ENCODE assay signal across 8 cellular contexts in the genomic region with DNA sequence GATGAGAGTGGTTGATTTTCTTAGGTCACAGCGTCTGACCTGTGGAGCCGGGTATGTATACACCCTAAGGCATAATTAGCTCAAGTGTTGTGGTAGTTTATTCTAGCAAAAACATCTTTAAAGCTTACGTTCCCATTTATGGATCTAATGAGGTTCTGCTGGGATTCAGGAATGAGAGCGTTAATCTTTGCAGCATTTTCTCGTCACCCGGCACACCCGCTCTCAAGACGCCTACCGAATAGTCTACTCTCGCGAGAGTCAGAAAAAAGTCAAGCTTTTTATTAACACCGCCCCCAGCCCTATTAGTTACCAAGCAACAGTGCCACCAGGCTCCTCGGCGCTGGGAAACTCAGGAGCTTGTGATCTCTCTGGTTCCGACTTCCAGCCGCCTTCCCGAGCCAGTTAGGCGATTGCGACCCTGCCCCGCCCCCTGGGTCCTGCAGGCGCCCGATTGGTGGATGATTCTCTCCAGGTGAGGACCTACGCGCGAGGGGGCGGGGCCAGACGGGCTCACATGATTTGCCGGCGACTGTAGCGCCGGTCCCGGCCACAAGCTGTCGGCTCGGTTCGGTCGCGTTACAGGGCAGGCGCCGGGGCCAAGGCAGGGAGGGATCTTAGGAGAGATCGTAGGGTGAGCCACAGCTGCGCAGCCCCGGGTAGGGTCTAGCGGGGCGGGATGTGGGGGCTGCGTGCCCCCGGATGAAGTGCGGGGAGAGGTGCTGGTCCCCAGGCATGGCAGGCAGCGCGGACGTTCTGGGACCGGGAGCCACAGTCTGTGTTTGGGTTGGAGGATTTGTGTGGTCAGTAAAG. TPM values are rescaled to one million over a fixed set of nuclear protein-coding genes. Genes with fewer than 3 reads are reported as not detected.
A peak's percentile ranks its signal among the peaks of the same experiment; 100 is the strongest.
DNase-seq lines count a peak whose midpoint lies in the region; ATAC-seq and TF ChIP-seq lines count a peak whose summit lies in the region.

A gene (plus strand): TSS at position 540 of the 810 bp plus-strand sequence. CDS start 1,443 bp downstream, outside the sequence.

- H3K23ac ChIP-seq in trophoblast cell (ENCODE audit: low read length): no peak within 1 kb of the TSS

- peak within 1 kb of the TSS; percentile 58 for H4K12ac ChIP-seq in trophoblast cell (ENCODE audit: low read depth, low read length)

- H3K79me1 ChIP-seq in trophoblast cell (ENCODE audit: low read length): peaks cover 18% of the 10 kb centered on the region

- H2BK12ac ChIP-seq in trophoblast cell (ENCODE audit: low read length): peak within 1 kb of the TSS; percentile 38

- ATAC-seq in HG02678 (IDR thresholded peaks at IDR 0.05; ENCODE audit: unreplicated experiment): peak; percentile 76
- ATAC-seq in heart right ventricle: peak; percentile 82 to 94 (median 92)

- peak within 1 kb of the TSS; percentile 82 for H2BK120ac ChIP-seq in trophoblast cell (ENCODE audit: insufficient read depth, low read length, poor library complexity)

- peak within 1 kb of the TSS; percentile 76 to 94 (median 93) for H3K27ac ChIP-seq in heart right ventricle
- H3K27ac ChIP-seq in trophoblast cell (ENCODE audit: low read depth, low read length): peak within 1 kb of the TSS; percentile 78
- H3K27ac ChIP-seq in tibial nerve: peak within 1 kb of the TSS; percentile 90 to 99 (median 92)

- peak within 1 kb of the TSS; percentile 62 for H3K14ac ChIP-seq in trophoblast cell (ENCODE audit: low read length)

- peak within 1 kb of the TSS; percentile 92 for H4K91ac ChIP-seq in trophoblast cell (ENCODE audit: low read depth, low read length)

- peak; percentile 51 to 88 for TF ChIP-seq POLR2A in tibial nerve (IDR thresholded peaks at IDR 0.05)

- H3K4me1 ChIP-seq in heart right ventricle (peaks cover 9 to 76% (median 43%) of the 10 kb centered on the region in 9 donors), trophoblast cell (ENCODE audit: control insufficient read depth in 1 of 2, insufficient read depth in 2 of 2, low read length in 2 of 2) (peaks cover 3 to 12% of the 10 kb centered on the region in 2 experiments), tibial nerve (peaks cover 0 to 45% (median 19%) of the 10 kb centered on the region in 4 donors)

- 1% methylated on average over 51 of the region's 51 CpGs for WGBS in heart right ventricle, 2 donors
- no CpG with 5 or more reads among the region's 51 CpGs for WGBS in trophoblast cell (ENCODE audit: extremely low coverage, insufficient coverage, insufficient read length)
- 0% methylated on average over 44 to 49 of the region's 51 CpGs for WGBS in tibial nerve, 2 donors

- peak within 1 kb of the TSS; percentile 74 for H2BK5ac ChIP-seq in trophoblast cell (ENCODE audit: low read depth, low read length, poor library complexity)

- intact Hi-C loops in heart right ventricle (cut with DNase I): no loop called here

- peak within 1 kb of the TSS; percentile 1 for H2AK5ac ChIP-seq in trophoblast cell (ENCODE audit: low read length)

- H3K79me2 ChIP-seq in trophoblast cell (ENCODE audit: control insufficient read depth, insufficient read depth, low read length, poor library complexity): peaks cover 9% of the 10 kb centered on the region

- H3K4ac ChIP-seq in trophoblast cell (ENCODE audit: low read depth, low read length): peak within 1 kb of the TSS; percentile 23

- H3K9ac ChIP-seq in trophoblast cell (ENCODE audit: low read length): peak within 1 kb of the TSS; percentile 74

- H3K9me3 ChIP-seq in heart right ventricle (no peaks in the 10 kb centered on the region), trophoblast cell (ENCODE audit: insufficient read depth, low read depth, low read length) (peaks cover 2% of the 10 kb centered on the region), tibial nerve (no peaks in the 10 kb centered on the region)

- peak within 1 kb of the TSS; percentile 72 for H4K8ac ChIP-seq in trophoblast cell (ENCODE audit: low read depth, low read length)

- TF ChIP-seq EP300 in tibial nerve (IDR thresholded peaks at IDR 0.05): peak; percentile 82 to 92

- peak within 1 kb of the TSS; percentile 93 for H3K18ac ChIP-seq in trophoblast cell (ENCODE audit: low read length)

- H3K27me3 ChIP-seq in heart right ventricle: no peaks in the 10 kb centered on the region
- H3K27me3 ChIP-seq in trophoblast cell (ENCODE audit: insufficient read depth, low read length): no peaks in the 10 kb centered on the region
- H3K27me3 ChIP-seq in tibial nerve: no peaks in the 10 kb centered on the region

- H3K4me2 ChIP-seq in trophoblast cell (ENCODE audit: low read length): peak within 1 kb of the TSS; percentile 91

- DNase-seq in NCI-H1436 (lab: John Stamatoyannopoulos, UW) (peak; percentile 100), T-helper 1 cell (peak; percentile 90 to 94 (median 91)), amygdala (lab: John Stamatoyannopoulos, UW) (peak; percentile 54 to 99 (median 94)), heart right ventricle (peak; percentile 94 to 96), trophoblast cell (peak; percentile 99), tibial nerve (ENCODE audit: low spot score in 2 of 2) (peak; percentile 96)

- TF ChIP-seq CTCF in GM12875 (IDR thresholded peaks at IDR 0.05; ENCODE audit: borderline replicate concordance, insufficient read depth, low read depth, low read length) (0 out of 2 replicates have a peak, but pooled peaks have one; percentile 17), heart right ventricle (IDR thresholded peaks at IDR 0.05) (peak in 6 of 9 donors; percentile 7 to 44 (median 26)), tibial nerve (IDR thresholded peaks at IDR 0.05) (peak in 4 of 5 experiments; percentile 10 to 72 (median 46))

- peak within 1 kb of the TSS; percentile 67 for H2AFZ ChIP-seq in trophoblast cell (ENCODE audit: insufficient read depth, low read length, poor library complexity)

- H3K36me3 ChIP-seq in heart right ventricle (peaks cover 0 to 26% (median 9%) of the 10 kb centered on the region in 9 donors), trophoblast cell (ENCODE audit: control insufficient read depth in 1 of 2, insufficient read depth in 2 of 2, low read length in 2 of 2) (peaks cover 2 to 15% of the 10 kb centered on the region in 2 experiments), tibial nerve (peaks cover 0 to 18% (median 0%) of the 10 kb centered on the region in 3 donors)

- H3K4me3 ChIP-seq in GM12875 (ENCODE audit: low read depth, low read length): peak within 1 kb of the TSS; percentile 66
- H3K4me3 ChIP-seq in heart right ventricle: peak within 1 kb of the TSS; percentile 43 to 86 (median 70)
- H3K4me3 ChIP-seq in trophoblast cell (ENCODE audit: low read depth, low read length): peak within 1 kb of the TSS; percentile 72
- peak within 1 kb of the TSS; percentile 55 to 94 (median 62) for H3K4me3 ChIP-seq in tibial nerve

RNA-seq across cellular contexts. Expression of the gene that starts here (rescaled TPM):
- 100 to 1,000 TPM in 5 of 10 donors, 10 to 100 TPM in 5; 45.3 to 161 (median 89.5) TPM for total RNA-seq in heart right ventricle
- 10 to 100 TPM in 1 of 2 donors, 1 to 10 TPM in 1; 5.2 to 41.4 TPM for polyA plus RNA-seq in heart right ventricle
- polyA plus RNA-seq in trophoblast cell (2013): 7.5 and 7.6 TPM in 2 replicates
- total RNA-seq in tibial nerve: 1 to 10 TPM; 6.5 to 9.8 (median 8.6) TPM

Comparison
In these comparisons a context has a peak if more than half of its experiments do, and no peak if none do; other contexts are left out.
1. Peak in every context shown above with its lines: DNase-seq, ATAC-seq, H3K4me3 ChIP-seq and H3K27ac ChIP-seq.
2. RNA of the gene that starts here (total RNA-seq): 45.3 to 161 TPM in heart right ventricle; 6.5 to 9.8 TPM in tibial nerve; every median in the first group is over 4 times any median in the second.